Comparison of ENCODE assay signal across 27 cellular contexts in genomic region chr5:98540056-98540455, GRCh38.
"Had no signal": no experiment of that assay in that cellular context is flagged by ENCODE, and none has a peak within 500 bp of the region (broad histone marks: within the 10 kb centered on the region; RNA-seq: fewer than 3 reads in every experiment).

No MANE protein-coding gene starts in this region.

- H3K4me2 ChIP-seq: hepatocyte, neural progenitor cell had no signal

- H2AFZ ChIP-seq: hepatocyte, neural progenitor cell had no signal

- DNase-seq: colonic mucosa; dermis blood vessel endothelial cell; esophagus squamous epithelium; foreskin melanocyte; head of caudate nucleus; kidney; left cardiac atrium; left ventricle myocardium inferior; mesenchymal stem cell; midbrain; occipital lobe; psoas muscle; retina; spleen; stimulated activated CD4-positive, alpha-beta T cell treated with anti-CD3 and anti-CD28 coated beads, Interleukin-15, amount 100 ng/mL, for 24 hours; stimulated activated CD4-positive, alpha-beta T cell treated with anti-CD3 and anti-CD28 coated beads, Interleukin-1b, Interleukin-23, amount 100 ng/mL, for 48 hours; stimulated activated CD4-positive, alpha-beta T cell treated with anti-CD3 and anti-CD28 coated beads, Interleukin-4, amount 100 ng/mL, for 24 hours; testis; upper lobe of right lung had no signal

- H3K36me3 ChIP-seq: colonic mucosa, esophagus squamous epithelium, left ventricle myocardium inferior, neural progenitor cell, spleen, tibial nerve, upper lobe of right lung, vagina had no signal

- H3K9me3 ChIP-seq: colonic mucosa, testis had no signal

- ATAC-seq: left cardiac atrium; natural killer cell treated with Interleukin-12 subunit alpha and Interleukin-12 subunit beta and Interleukin-15 and Interleukin-18, amount 100 ng/mL, for 72 hours; psoas muscle; sciatic nerve; stimulated activated memory B cell treated with anti-CD40 and anti-IgM and Interleukin-4, amounts not matched to agents 10 μg/mL and 1 μg/mL and 100 μg/mL, for 72 hours; upper lobe of right lung had no signal

- H3K79me2 ChIP-seq: hepatocyte had no signal

- H3K9ac ChIP-seq: neural progenitor cell had no signal

- H3K4me3 ChIP-seq: colonic mucosa, esophagus squamous epithelium, hepatocyte, left ventricle myocardium inferior, lung, neural progenitor cell, psoas muscle, spleen, testis, tibial nerve, upper lobe of right lung, vagina had no signal

- H3K27ac ChIP-seq: colonic mucosa, esophagus squamous epithelium, hepatocyte, left ventricle myocardium inferior, neural progenitor cell, psoas muscle, spleen, testis, tibial nerve, upper lobe of right lung, vagina had no signal

- H3K27me3 ChIP-seq: colonic mucosa, esophagus squamous epithelium, hepatocyte, neural progenitor cell, spleen, testis, tibial nerve, upper lobe of right lung, vagina had no signal

- H3K4me1 ChIP-seq: colonic mucosa, esophagus squamous epithelium, left ventricle myocardium inferior, psoas muscle, spleen, testis, tibial nerve, upper lobe of right lung, vagina had no signal
